38 cellular contexts compared by ENCODE assay signal in the genomic region with DNA sequence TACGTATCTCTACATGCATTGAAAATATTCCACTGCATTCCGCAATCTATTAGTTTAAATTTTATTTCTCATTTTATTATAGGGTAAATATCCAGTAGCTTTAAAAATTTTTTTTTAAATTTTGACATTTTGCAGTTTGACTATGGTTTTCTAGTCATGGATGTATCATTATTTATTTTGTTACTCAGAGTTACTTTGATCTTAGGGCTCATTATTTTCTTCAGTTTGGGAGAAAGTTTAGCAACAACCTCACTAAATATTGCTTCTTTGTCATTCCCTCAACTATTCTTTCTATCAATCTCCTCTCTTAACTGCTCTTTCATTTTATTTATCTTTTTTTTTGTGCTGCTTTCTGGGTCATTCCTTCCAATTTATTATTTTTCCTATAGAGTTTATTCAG.
"Had no signal": no experiment of that assay in that cellular context is flagged by ENCODE, and none has a peak within 500 bp of the region (broad histone marks: within the 10 kb centered on the region; RNA-seq: fewer than 3 reads in every experiment).

No MANE protein-coding gene starts in this region.

- H3K4me1 ChIP-seq: adrenal gland, ascending aorta, body of pancreas, breast epithelium had no signal

- H3K27ac Mint-ChIP-seq: activated naive CD4-positive, alpha-beta T cell treated with anti-CD3 and anti-CD28 coated beads for 36 hours; activated naive CD4-positive, alpha-beta T cell treated with anti-CD3 and anti-CD28 coated beads, Interleukin-2, amount 10 ng/mL, durations not matched to agents 7 days and 5 days; activated naive CD4-positive, alpha-beta T cell treated with anti-CD3 and anti-CD28 coated beads, Interleukin-2, amount 50 U/mL, for 24 hours; activated naive CD4-positive, alpha-beta T cell treated with anti-CD3 and anti-CD28 coated beads, Interleukin-2, amount 50 U/mL, for 72 hours; activated naive CD8-positive, alpha-beta T cell; activated naive CD8-positive, alpha-beta T cell treated with anti-CD3 and anti-CD28 coated beads for 36 hours; activated naive CD8-positive, alpha-beta T cell treated with anti-CD3 and anti-CD28 coated beads, Interleukin-2, amount 10 ng/mL, durations not matched to agents 7 days and 5 days; activated naive CD8-positive, alpha-beta T cell treated with anti-CD3 and anti-CD28 coated beads, Interleukin-2, amount 50 U/mL, for 24 hours; activated T-cell treated with anti-CD3 and anti-CD28 coated beads, Interleukin-2, amount 50 U/mL, for 24 hours; activated T-cell treated with anti-CD3 and anti-CD28 coated beads, Interleukin-2, amount 50 U/mL, for 72 hours; activated T-helper 1 cell treated with anti-CD3 and anti-CD28 coated beads, Interleukin-12 subunit alpha, Interleukin-12 subunit beta, Interleukin-2, Interleukin-4 antibody, amounts not matched to agents 30 ng/mL and 10 ng/mL and 1 ng/mL, durations not matched to agents 14 hours and 24 hours and 36 hours; activated T-helper 17 cell treated with anti-CD3 and anti-CD28 coated beads, Interleukin-2, amount 50 U/mL, for 72 hours; activated T-helper 2 cell treated with anti-CD3 and anti-CD28 coated beads, Interferon-gamma antibody, Interleukin-2, Interleukin-4, amounts not matched to agents 10 μg/mL and 5 μg/mL and 100 μg/mL, durations not matched to agents 14 hours and 24 hours and 36 hours; brain had no signal

- H3K9me3 ChIP-seq: adrenal gland, ascending aorta had no signal

- H3K27me3 ChIP-seq: adrenal gland, ascending aorta, body of pancreas, brain microvascular endothelial cell, breast epithelium, cardiac muscle cell had no signal

- H3K27ac ChIP-seq: adrenal gland, ascending aorta, body of pancreas, brain microvascular endothelial cell, breast epithelium, cardiac muscle cell had no signal

- H3K9me3 Mint-ChIP-seq: activated naive CD4-positive, alpha-beta T cell treated with anti-CD3 and anti-CD28 coated beads, Interleukin-2, amount 10 ng/mL, durations not matched to agents 7 days and 5 days; activated naive CD4-positive, alpha-beta T cell treated with anti-CD3 and anti-CD28 coated beads, Interleukin-2, amount 50 U/mL, for 24 hours; activated naive CD8-positive, alpha-beta T cell treated with anti-CD3 and anti-CD28 coated beads for 36 hours; activated naive CD8-positive, alpha-beta T cell treated with anti-CD3 and anti-CD28 coated beads, Interleukin-2, amount 10 ng/mL, durations not matched to agents 7 days and 5 days; activated T-cell treated with anti-CD3 and anti-CD28 coated beads, Interleukin-2, amount 50 U/mL, for 24 hours; activated T-cell treated with anti-CD3 and anti-CD28 coated beads, Interleukin-2, amount 50 U/mL, for 4 hours; activated T-cell treated with anti-CD3 and anti-CD28 coated beads, Interleukin-2, amount 50 U/mL, for 72 hours; activated T-helper 1 cell treated with anti-CD3 and anti-CD28 coated beads, Interleukin-12 subunit alpha, Interleukin-12 subunit beta, Interleukin-2, Interleukin-4 antibody, amounts not matched to agents 30 ng/mL and 10 ng/mL and 1 ng/mL, durations not matched to agents 14 hours and 24 hours and 36 hours; activated T-helper 17 cell treated with anti-CD3 and anti-CD28 coated beads, Interleukin-2, amount 50 U/mL, for 72 hours; central memory CD8-positive, alpha-beta T cell had no signal

- DNase-seq: activated effector memory CD4-positive, alpha-beta T cell treated with anti-CD3 and anti-CD28 coated beads, Interleukin-2, amount 50 U/mL, for 16 hours; activated effector memory CD4-positive, alpha-beta T cell treated with Interleukin-2 at 50 U/mL for 16 hours; activated gamma-delta T cell; activated gamma-delta T cell treated with Interleukin-2 at 50 U/mL for 16 hours; activated naive CD4-positive, alpha-beta T cell; activated naive CD4-positive, alpha-beta T cell treated with anti-CD3 and anti-CD28 coated beads for 36 hours; activated naive CD4-positive, alpha-beta T cell treated with anti-CD3 and anti-CD28 coated beads, Interleukin-2, amount 10 ng/mL, durations not matched to agents 7 days and 5 days; activated naive CD4-positive, alpha-beta T cell treated with anti-CD3 and anti-CD28 coated beads, Interleukin-2, amount 50 U/mL, for 16 hours; activated naive CD4-positive, alpha-beta T cell treated with Interleukin-2 at 50 U/mL for 16 hours; activated naive CD8-positive, alpha-beta T cell treated with anti-CD3 and anti-CD28 coated beads for 36 hours; activated naive CD8-positive, alpha-beta T cell treated with anti-CD3 and anti-CD28 coated beads, Interleukin-2, amount 10 ng/mL, durations not matched to agents 7 days and 5 days; activated naive CD8-positive, alpha-beta T cell treated with anti-CD3 and anti-CD28 coated beads, Interleukin-2, amount 50 U/mL, for 24 hours; activated T-cell treated with anti-CD3 and anti-CD28 coated beads for 4 hours; activated T-cell treated with anti-CD3 and anti-CD28 coated beads, Interleukin-2, amount 50 U/mL, for 1 hour; activated T-cell treated with anti-CD3 and anti-CD28 coated beads, Interleukin-2, amount 50 U/mL, for 24 hours; activated T-cell treated with anti-CD3 and anti-CD28 coated beads, Interleukin-2, amount 50 U/mL, for 4 hours; activated T-cell treated with anti-CD3 and anti-CD28 coated beads, Interleukin-2, amount 50 U/mL, for 48 hours; activated T-cell treated with anti-CD3 and anti-CD28 coated beads, Interleukin-2, amount 50 U/mL, for 72 hours; adrenal gland; amygdala; anterior cingulate cortex; aorta; body of pancreas; brain microvascular endothelial cell; caudate nucleus; central memory CD4-positive, alpha-beta T cell; cerebellar nuclear complex had no signal

- H3K4me3 ChIP-seq: adrenal gland, ascending aorta, body of pancreas, breast epithelium, cardiac muscle cell had no signal

- H3K36me3 Mint-ChIP-seq: activated naive CD4-positive, alpha-beta T cell treated with anti-CD3 and anti-CD28 coated beads, Interleukin-2, amount 10 ng/mL, durations not matched to agents 7 days and 5 days; activated naive CD4-positive, alpha-beta T cell treated with anti-CD3 and anti-CD28 coated beads, Interleukin-2, amount 50 U/mL, for 24 hours; activated naive CD8-positive, alpha-beta T cell; activated naive CD8-positive, alpha-beta T cell treated with anti-CD3 and anti-CD28 coated beads for 36 hours; activated naive CD8-positive, alpha-beta T cell treated with anti-CD3 and anti-CD28 coated beads, Interleukin-2, amount 10 ng/mL, durations not matched to agents 7 days and 5 days; brain had no signal

- ATAC-seq: activated naive CD4-positive, alpha-beta T cell treated with anti-CD3 and anti-CD28 coated beads, Interleukin-2, amount 50 U/mL, for 72 hours; activated naive CD8-positive, alpha-beta T cell treated with anti-CD3 and anti-CD28 coated beads, Interleukin-2, amount 50 U/mL, for 24 hours; activated T-cell treated with anti-CD3 and anti-CD28 coated beads, Interleukin-2, amount 50 U/mL, for 4 hours; activated T-cell treated with anti-CD3 and anti-CD28 coated beads, Interleukin-2, amount 50 U/mL, for 72 hours; activated T-helper 17 cell treated with anti-CD3 and anti-CD28 coated beads, Interleukin-2, amount 50 U/mL, for 72 hours; body of pancreas had no signal

- H3K4me3 Mint-ChIP-seq: activated naive CD4-positive, alpha-beta T cell treated with anti-CD3 and anti-CD28 coated beads for 36 hours; activated naive CD4-positive, alpha-beta T cell treated with anti-CD3 and anti-CD28 coated beads, Interleukin-2, amount 10 ng/mL, durations not matched to agents 7 days and 5 days; activated naive CD4-positive, alpha-beta T cell treated with anti-CD3 and anti-CD28 coated beads, Interleukin-2, amount 50 U/mL, for 24 hours; activated naive CD8-positive, alpha-beta T cell; activated naive CD8-positive, alpha-beta T cell treated with anti-CD3 and anti-CD28 coated beads for 36 hours; activated naive CD8-positive, alpha-beta T cell treated with anti-CD3 and anti-CD28 coated beads, Interleukin-2, amount 10 ng/mL, durations not matched to agents 7 days and 5 days; activated naive CD8-positive, alpha-beta T cell treated with anti-CD3 and anti-CD28 coated beads, Interleukin-2, amount 50 U/mL, for 24 hours; activated T-cell treated with anti-CD3 and anti-CD28 coated beads, Interleukin-2, amount 50 U/mL, for 24 hours; activated T-cell treated with anti-CD3 and anti-CD28 coated beads, Interleukin-2, amount 50 U/mL, for 4 hours; activated T-cell treated with anti-CD3 and anti-CD28 coated beads, Interleukin-2, amount 50 U/mL, for 72 hours; activated T-helper 1 cell treated with anti-CD3 and anti-CD28 coated beads, Interleukin-12 subunit alpha, Interleukin-12 subunit beta, Interleukin-2, Interleukin-4 antibody, amounts not matched to agents 30 ng/mL and 10 ng/mL and 1 ng/mL, durations not matched to agents 14 hours and 24 hours and 36 hours; activated T-helper 17 cell treated with anti-CD3 and anti-CD28 coated beads, Interleukin-2, amount 50 U/mL, for 72 hours; brain; central memory CD8-positive, alpha-beta T cell had no signal

- H3K27me3 Mint-ChIP-seq: activated naive CD4-positive, alpha-beta T cell treated with anti-CD3 and anti-CD28 coated beads, Interleukin-2, amount 10 ng/mL, durations not matched to agents 7 days and 5 days; activated naive CD8-positive, alpha-beta T cell treated with anti-CD3 and anti-CD28 coated beads for 36 hours; activated naive CD8-positive, alpha-beta T cell treated with anti-CD3 and anti-CD28 coated beads, Interleukin-2, amount 50 U/mL, for 24 hours; activated T-helper 17 cell treated with anti-CD3 and anti-CD28 coated beads, Interleukin-2, amount 50 U/mL, for 72 hours; brain had no signal

- H3K4me1 Mint-ChIP-seq: activated T-helper 17 cell treated with anti-CD3 and anti-CD28 coated beads, Interleukin-2, amount 50 U/mL, for 72 hours; central memory CD8-positive, alpha-beta T cell had no signal

- H3K36me3 ChIP-seq: adrenal gland, ascending aorta, brain microvascular endothelial cell, breast epithelium, cardiac muscle cell had no signal
